ENCODE assay signal across 19 cellular contexts in the genomic region with DNA sequence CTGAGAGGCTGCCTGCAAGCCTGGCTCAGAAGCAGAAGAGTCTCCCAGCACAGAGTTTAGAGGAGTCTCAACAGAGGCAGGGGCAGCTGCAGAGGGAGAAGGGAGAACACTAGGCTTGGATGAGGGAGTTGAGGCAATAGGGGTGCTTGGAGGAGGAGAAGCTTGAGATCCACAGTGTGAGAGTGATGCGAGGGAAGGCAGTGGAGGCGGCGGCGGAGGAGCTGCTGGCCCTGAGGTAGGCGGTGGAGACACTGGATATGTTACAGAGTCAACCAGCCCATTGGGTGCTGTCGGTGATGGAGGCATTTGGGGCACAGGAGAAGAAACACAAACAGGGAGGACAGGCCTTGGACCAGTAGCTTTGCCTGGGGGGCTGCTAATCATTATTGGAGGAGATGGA.
"Had no signal": no experiment of that assay in that cellular context is flagged by ENCODE, and none has a peak within 500 bp of the region (broad histone marks: within the 10 kb centered on the region; RNA-seq: fewer than 3 reads in every experiment).

No MANE protein-coding gene starts in this region.

- H3K27ac Mint-ChIP-seq: activated CD8-positive, alpha-beta T cell treated with anti-CD3 and anti-CD28 coated beads for 36 hours; activated naive CD4-positive, alpha-beta T cell treated with anti-CD3 and anti-CD28 coated beads, Interleukin-2, amount 10 ng/mL, durations not matched to agents 7 days and 5 days; activated naive CD8-positive, alpha-beta T cell treated with anti-CD3 and anti-CD28 coated beads, Interleukin-2, amount 50 U/mL, for 24 hours; T-helper 2 cell treated with Interferon-gamma antibody and Interleukin-4, amounts not matched to agents 5 μg/mL and 100 μg/mL, for 36 hours; type B pancreatic cell had no signal

- H3K27me3 Mint-ChIP-seq: activated CD8-positive, alpha-beta T cell treated with anti-CD3 and anti-CD28 coated beads for 36 hours; activated naive CD8-positive, alpha-beta T cell treated with anti-CD3 and anti-CD28 coated beads, Interleukin-2, amount 50 U/mL, for 24 hours; type B pancreatic cell had no signal

- H3K9me3 ChIP-seq: breast epithelium, lower lobe of right lung, prostate gland had no signal

- H3K4me3 Mint-ChIP-seq: activated CD8-positive, alpha-beta T cell treated with anti-CD3 and anti-CD28 coated beads for 36 hours; activated naive CD4-positive, alpha-beta T cell treated with anti-CD3 and anti-CD28 coated beads, Interleukin-2, amount 10 ng/mL, durations not matched to agents 7 days and 5 days; activated naive CD8-positive, alpha-beta T cell treated with anti-CD3 and anti-CD28 coated beads, Interleukin-2, amount 50 U/mL, for 24 hours; nephron; T-helper 2 cell treated with Interferon-gamma antibody and Interleukin-4, amounts not matched to agents 5 μg/mL and 100 μg/mL, for 36 hours; type B pancreatic cell had no signal

- H3K4me3 ChIP-seq: breast epithelium, lower lobe of right lung, prostate gland had no signal

- ATAC-seq: activated CD8-positive, alpha-beta T cell treated with anti-CD3 and anti-CD28 coated beads for 36 hours; activated naive CD8-positive, alpha-beta T cell treated with anti-CD3 and anti-CD28 coated beads, Interleukin-2, amount 50 U/mL, for 24 hours; stimulated activated naive CD8-positive, alpha-beta T cell treated with anti-CD3 and anti-CD28 coated beads, Interleukin-15, Interleukin-2, amounts not matched to agents 100 U/mL and 50 U/mL, for 24 hours had no signal

- H3K9me3 Mint-ChIP-seq: activated CD8-positive, alpha-beta T cell treated with anti-CD3 and anti-CD28 coated beads for 36 hours; activated naive CD4-positive, alpha-beta T cell treated with anti-CD3 and anti-CD28 coated beads, Interleukin-2, amount 10 ng/mL, durations not matched to agents 7 days and 5 days; activated naive CD8-positive, alpha-beta T cell treated with anti-CD3 and anti-CD28 coated beads, Interleukin-2, amount 50 U/mL, for 24 hours; nephron; T-helper 2 cell treated with Interferon-gamma antibody and Interleukin-4, amounts not matched to agents 5 μg/mL and 100 μg/mL, for 36 hours; type B pancreatic cell had no signal

- H3K4me1 Mint-ChIP-seq: activated naive CD4-positive, alpha-beta T cell treated with anti-CD3 and anti-CD28 coated beads, Interleukin-2, amount 10 ng/mL, durations not matched to agents 7 days and 5 days; activated naive CD8-positive, alpha-beta T cell treated with anti-CD3 and anti-CD28 coated beads, Interleukin-2, amount 50 U/mL, for 24 hours had no signal

- H3K36me3 ChIP-seq: breast epithelium, prostate gland had no signal

- H3K27ac ChIP-seq: breast epithelium, epithelial cell of prostate, lower lobe of right lung, prostate gland had no signal

- H3K36me3 Mint-ChIP-seq: activated naive CD4-positive, alpha-beta T cell treated with anti-CD3 and anti-CD28 coated beads, Interleukin-2, amount 10 ng/mL, durations not matched to agents 7 days and 5 days had no signal

- DNase-seq: activated CD4-positive, alpha-beta T cell treated with anti-CD3 and anti-CD28 coated beads for 48 hours; activated CD4-positive, CD25-positive, alpha-beta regulatory T cell; activated CD8-positive, alpha-beta memory T cell treated with anti-CD3 and anti-CD28 coated beads, Interleukin-2, amount 50 U/mL, for 4 hours; activated CD8-positive, alpha-beta T cell treated with anti-CD3 and anti-CD28 coated beads for 36 hours; activated effector memory CD4-positive, alpha-beta T cell treated with Interleukin-2 at 50 U/mL for 16 hours; activated naive CD4-positive, alpha-beta T cell treated with anti-CD3 and anti-CD28 coated beads, Interleukin-2, amount 10 ng/mL, durations not matched to agents 7 days and 5 days; activated naive CD8-positive, alpha-beta T cell treated with anti-CD3 and anti-CD28 coated beads, Interleukin-2, amount 50 U/mL, for 24 hours; activated T-cell treated with anti-CD3 and anti-CD28 coated beads, Interleukin-2, amount 50 U/mL, for 48 hours; effector memory CD4-positive, alpha-beta T cell; lower lobe of right lung; right cardiac atrium; stimulated activated CD4-positive, alpha-beta T cell treated with anti-CD3 and anti-CD28 coated beads, Interleukin-2, amount 100 ng/mL, for 24 hours; stimulated activated naive CD8-positive, alpha-beta T cell treated with anti-CD3 and anti-CD28 coated beads, Interleukin-15, Interleukin-2, amounts not matched to agents 100 U/mL and 50 U/mL, for 24 hours had no signal

- H3K27me3 ChIP-seq: breast epithelium had no signal

- H3K4me1 ChIP-seq: breast epithelium, lower lobe of right lung, prostate gland had no signal
